Comparison of ENCODE assay signal across 8 cellular contexts in the genomic region with DNA sequence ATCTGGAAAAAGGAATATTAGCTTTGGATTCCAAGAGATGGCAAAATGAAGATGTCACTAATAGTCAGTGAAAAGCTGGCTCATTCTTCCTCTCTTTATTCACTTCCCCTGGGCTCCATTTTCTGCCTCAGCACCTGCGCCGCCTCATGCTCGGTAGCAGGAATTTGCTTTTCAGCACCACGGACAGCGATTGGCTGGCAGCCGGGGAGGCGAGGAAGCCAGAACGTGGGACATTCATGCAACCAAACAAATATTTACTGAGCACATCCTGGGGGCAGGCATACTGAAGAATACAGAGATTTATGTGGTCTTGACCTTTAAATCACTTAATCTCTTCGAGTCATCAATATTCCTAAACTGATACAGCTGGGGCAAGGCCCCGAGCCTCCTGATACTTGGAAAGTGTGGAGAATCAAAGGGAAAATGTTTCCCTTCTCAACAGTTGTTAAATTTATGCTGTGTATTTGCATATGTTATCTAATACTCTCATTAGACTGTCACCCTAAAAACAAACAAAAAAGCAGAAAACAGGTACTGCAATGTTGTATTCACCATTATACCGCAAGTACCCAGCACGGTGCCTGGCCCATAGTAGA. TPM values are rescaled to one million over a fixed set of nuclear protein-coding genes. Genes with fewer than 3 reads are reported as not detected.
A peak's percentile ranks its signal among the peaks of the same experiment; 100 is the strongest.
DNase-seq lines count a peak whose midpoint lies in the region; ATAC-seq and TF ChIP-seq lines count a peak whose summit lies in the region.

No MANE protein-coding gene starts in this region.

- H3K4me3 ChIP-seq in cardiac muscle cell, result no peak overlapping the region

- no peak overlapping the region for H3K27ac ChIP-seq in RWPE1
- no peak overlapping the region for H3K27ac ChIP-seq in cardiac muscle cell

- H3K9me3 ChIP-seq in cardiac muscle cell (ENCODE audit: low read depth), result no peaks in the 10 kb centered on the region

- peaks cover 93% of the 10 kb centered on the region for H3K27me3 ChIP-seq in cardiac muscle cell

- TF ChIP-seq CTCF in RWPE1 (conservative IDR thresholded peaks at IDR 0.05; ENCODE audit: low read depth) (no peak), cardiac muscle cell (IDR thresholded peaks at IDR 0.05; ENCODE audit: low read depth, low read length) (no peak)

- CTCF ChIA-PET in RWPE1 (lab: Yijun Ruan, JAX), result interaction anchor here (0.6 to 1.8 kb wide), 10 partner anchors 10 to 835 kb away, joined by 3 to 7 read pairs (median 3); no protein-coding TSS in a partner anchor

- ATAC-seq in GM21786 (IDR thresholded peaks at IDR 0.05; ENCODE audit: unreplicated experiment) (no peak), HG03460 (IDR thresholded peaks at IDR 0.05; ENCODE audit: unreplicated experiment) (no peak)

- POLR2A ChIA-PET in RWPE1 (lab: Yijun Ruan, JAX; ENCODE audit: low non-redundant PET), result no interaction called here

- H3K4me1 ChIP-seq in cardiac muscle cell (ENCODE audit: low read depth), result no peaks in the 10 kb centered on the region

- no peaks in the 10 kb centered on the region for H3K36me3 ChIP-seq in cardiac muscle cell

- DNase-seq in NCI-H2029 (lab: John Stamatoyannopoulos, UW) (peak; percentile 18), NCI-H2029 treated with DMSO at 0.1 percent for 48 hours (lab: John Stamatoyannopoulos, UW) (no peak), RWPE1 (ENCODE audit: low spot score) (peak; percentile 66), cardiac muscle cell (ENCODE audit: low read depth in 1 of 2, low spot score in 1 of 2) (peak; percentile 70 to 91), pulmonary artery endothelial cell (ENCODE audit: low read depth, low spot score) (peak; percentile 5)
- peak; percentile 14 to 51 (median 37) for DNase-seq in activated naive CD4-positive, alpha-beta T cell (lab: John Stamatoyannopoulos, UW)

RNA-seq across cellular contexts. Expression of gene PDYN, which starts 12.1 kb away (rescaled TPM):
- total RNA-seq in cardiac muscle cell, result 0.33 and 0.95 TPM in 2 replicates
- polyA plus RNA-seq in cardiac muscle cell, result 1.2 TPM in 1 of 2 replicates, not detected in the other
- total RNA-seq in pulmonary artery endothelial cell, result not detected in 2 replicates
